8 cellular contexts compared by ENCODE assay signal in the genomic region with DNA sequence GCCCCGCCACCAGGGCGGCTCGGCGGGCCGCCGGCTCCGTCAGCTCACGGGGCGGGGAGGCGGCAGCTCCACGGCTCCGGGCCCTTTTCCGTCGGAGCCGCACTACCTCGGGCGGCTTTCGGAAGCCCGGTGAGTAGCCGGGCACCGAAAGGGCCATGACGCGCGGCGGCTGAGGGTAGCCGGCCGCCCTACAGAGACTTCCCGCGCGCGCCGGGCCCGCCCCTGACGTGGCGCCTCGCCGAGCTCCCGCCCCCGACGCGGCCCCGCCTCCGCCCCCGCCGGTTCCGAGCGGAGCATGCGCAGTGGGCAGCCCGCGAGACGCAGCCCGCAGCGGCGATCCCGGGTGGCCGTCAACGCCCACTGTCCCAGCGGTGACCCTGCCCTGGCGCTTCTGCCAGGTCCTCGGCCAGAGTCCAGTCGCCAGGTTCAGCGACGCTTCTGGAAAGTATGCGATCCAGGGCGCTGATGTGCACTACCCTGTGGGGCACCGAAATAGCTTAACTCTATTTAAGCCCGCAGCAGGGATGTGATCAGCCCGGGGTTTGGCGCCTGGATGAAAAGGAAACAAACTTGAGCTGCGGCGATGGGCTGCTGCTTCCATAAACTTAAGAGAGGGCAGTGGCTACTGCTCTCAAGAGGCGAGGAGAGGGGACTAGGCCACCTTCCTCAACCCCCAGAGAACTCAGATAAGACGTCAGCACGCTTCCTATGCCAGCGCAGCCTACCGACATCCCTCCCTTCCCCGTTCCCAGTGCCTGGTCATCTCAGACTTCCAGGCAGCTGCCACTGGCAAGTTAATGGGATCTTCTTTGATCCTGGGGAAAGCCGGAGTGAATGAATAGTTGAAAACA. TPM values are rescaled to one million over a fixed set of nuclear protein-coding genes. Genes with fewer than 3 reads are reported as not detected.
A peak's percentile ranks its signal among the peaks of the same experiment; 100 is the strongest.
DNase-seq lines count a peak whose midpoint lies in the region; FAIRE-seq and TF ChIP-seq lines count a peak whose summit lies in the region.

A gene with protein sequence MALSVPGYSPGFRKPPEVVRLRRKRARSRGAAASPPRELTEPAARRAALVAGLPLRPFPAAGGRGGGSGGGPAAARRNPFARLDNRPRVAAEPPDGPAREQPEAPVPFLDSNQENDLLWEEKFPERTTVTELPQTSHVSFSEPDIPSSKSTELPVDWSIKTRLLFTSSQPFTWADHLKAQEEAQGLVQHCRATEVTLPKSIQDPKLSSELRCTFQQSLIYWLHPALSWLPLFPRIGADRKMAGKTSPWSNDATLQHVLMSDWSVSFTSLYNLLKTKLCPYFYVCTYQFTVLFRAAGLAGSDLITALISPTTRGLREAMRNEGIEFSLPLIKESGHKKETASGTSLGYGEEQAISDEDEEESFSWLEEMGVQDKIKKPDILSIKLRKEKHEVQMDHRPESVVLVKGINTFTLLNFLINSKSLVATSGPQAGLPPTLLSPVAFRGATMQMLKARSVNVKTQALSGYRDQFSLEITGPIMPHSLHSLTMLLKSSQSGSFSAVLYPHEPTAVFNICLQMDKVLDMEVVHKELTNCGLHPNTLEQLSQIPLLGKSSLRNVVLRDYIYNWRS (minus strand): TSS at position 200 of the 851 bp plus-strand sequence. CDS start 43 bp downstream, at position 157.

- peaks cover 29% of the 10 kb centered on the region for H3K4me1 ChIP-seq in Loucy (ENCODE audit: insufficient read depth, low read length, poor library complexity, severe bottlenecking)
- peaks cover 0 to 22% (median 13%) of the 10 kb centered on the region in 4 donors for H3K4me1 ChIP-seq in stomach

- H3K4me2 ChIP-seq in Loucy (ENCODE audit: low read depth, low read length, poor library complexity, severe bottlenecking) (peak within 1 kb of the TSS; percentile 91), neural cell (ENCODE audit: low read length) (peak within 1 kb of the TSS; percentile 98)

- H3K36me3 ChIP-seq in Loucy (ENCODE audit: insufficient read depth, low read length) (no peaks in the 10 kb centered on the region), neural cell (ENCODE audit: insufficient read depth, low read length) (no peaks in the 10 kb centered on the region), stomach (peaks cover 0 to 17% (median 2%) of the 10 kb centered on the region in 4 donors)

- H4K20me1 ChIP-seq in Loucy (ENCODE audit: insufficient read depth, low read length, poor library complexity, severe bottlenecking), result peaks cover 11% of the 10 kb centered on the region
- no peaks in the 10 kb centered on the region for H4K20me1 ChIP-seq in neural cell (ENCODE audit: insufficient read depth)

- H3K79me2 ChIP-seq in Loucy (ENCODE audit: insufficient read depth, low read length), result peaks cover 39% of the 10 kb centered on the region
- H3K79me2 ChIP-seq in neural cell (replicated peaks; ENCODE audit: insufficient read depth, low read length), result peaks cover 9% of the 10 kb centered on the region

- TF ChIP-seq POLR2A in H54 (IDR thresholded peaks at IDR 0.05; ENCODE audit: low read depth, low read length) (peak; percentile 87), stomach (IDR thresholded peaks at IDR 0.05) (no peak)

- peak within 1 kb of the TSS; percentile 81 for H3K9ac ChIP-seq in Loucy (ENCODE audit: low read depth, low read length, poor library complexity, severe bottlenecking)
- peak within 1 kb of the TSS; percentile 73 for H3K9ac ChIP-seq in neural cell (ENCODE audit: low read length)

- 0 to 1% (median 0%) methylated on average over 34 to 78 of the region's 78 CpGs for WGBS in stomach, 5 donors

- H3K27me3 ChIP-seq in Loucy (ENCODE audit: insufficient read depth, low read length, poor library complexity, severe bottlenecking) (no peaks in the 10 kb centered on the region), neural cell (ENCODE audit: insufficient read depth, low read depth, low read length) (no peaks in the 10 kb centered on the region), stomach (no peaks in the 10 kb centered on the region)

- no peak for TF ChIP-seq RAD21 in neural cell (conservative IDR thresholded peaks at IDR 0.05)

- intact Hi-C loops in stomach (cut with DNase I; ENCODE audit: low total_unique reads), result no loop called here

- H3K4me3 ChIP-seq in Loucy (ENCODE audit: low read length, poor library complexity, severe bottlenecking), result peak within 1 kb of the TSS; percentile 77
- peak within 1 kb of the TSS; percentile 90 for H3K4me3 ChIP-seq in fibroblast of villous mesenchyme (ENCODE audit: low read depth, low read length)
- H3K4me3 ChIP-seq in neural cell (ENCODE audit: low read length), result peak within 1 kb of the TSS; percentile 88
- H3K4me3 ChIP-seq in stomach, result peak within 1 kb of the TSS; percentile 73 to 90 (median 84)

- H2AFZ ChIP-seq in Loucy (ENCODE audit: low read length) (peak within 1 kb of the TSS; percentile 90), neural cell (ENCODE audit: low read depth, low read length) (peak within 1 kb of the TSS; percentile 60)

- DNase-seq in G401 (ENCODE audit: low spot score), result peak; percentile 79
- peak; percentile 95 for DNase-seq in H54 (ENCODE audit: insufficient read length, low spot score)
- DNase-seq in SHP77 (lab: John Stamatoyannopoulos, UW), result peak; percentile 48 to 85
- DNase-seq in activated gamma-delta T cell (lab: John Stamatoyannopoulos, UW), result peak; percentile 81
- DNase-seq in fibroblast of villous mesenchyme (ENCODE audit: low read depth), result peak; percentile 80
- DNase-seq in stomach, result peak; percentile 89

- in situ Hi-C loops in G401 (cut with HindIII; ENCODE audit: low sequenced_read_pairs), result no loop called here

- H3K9me2 ChIP-seq in Loucy (replicated peaks; ENCODE audit: low read depth, low read length) (no peaks in the 10 kb centered on the region), neural cell (ENCODE audit: insufficient read depth, low read length) (no peaks in the 10 kb centered on the region)

- H3K27ac ChIP-seq in neural cell (ENCODE audit: low read length) (peak within 1 kb of the TSS; percentile 47), stomach (peak within 1 kb of the TSS; percentile 89 to 96 (median 90))

- TF ChIP-seq EP300 in neural cell (conservative IDR thresholded peaks at IDR 0.05; ENCODE audit: poor library complexity, severe bottlenecking) (no peak), stomach (IDR thresholded peaks at IDR 0.05) (no peak)

- TF ChIP-seq CTCF in Loucy (conservative IDR thresholded peaks at IDR 0.05; ENCODE audit: low read length), result no peak
- TF ChIP-seq CTCF in fibroblast of villous mesenchyme (IDR thresholded peaks at IDR 0.05; ENCODE audit: insufficient read depth, low read depth, low read length), result no peak
- TF ChIP-seq CTCF in neural cell (IDR thresholded peaks at IDR 0.05; ENCODE audit: poor library complexity, severe bottlenecking), result peak; percentile 53
- no peak for TF ChIP-seq CTCF in stomach (IDR thresholded peaks at IDR 0.05)

- no peak for FAIRE-seq in H54 (lab: Jason Lieb, UNC)

- H3F3A ChIP-seq in Loucy (ENCODE audit: low read depth) (no peaks in the 10 kb centered on the region), neural cell (ENCODE audit: insufficient read depth, low read length, poor library complexity, severe bottlenecking) (peaks cover 9% of the 10 kb centered on the region)

- H3K9me3 ChIP-seq in Loucy (ENCODE audit: insufficient read depth, low read depth, low read length) (no peaks in the 10 kb centered on the region), neural cell (ENCODE audit: low read length) (no peaks in the 10 kb centered on the region), stomach (no peaks in the 10 kb centered on the region)

TF ChIP-seq in neural cell, 6 proteins besides CTCF, POLR2A, EP300 and RAD21:
- TF ChIP-seq POLR2AphosphoS5 (IDR thresholded peaks at IDR 0.05) (peak; percentile 52), TAF1 (IDR thresholded peaks at IDR 0.05; ENCODE audit: low read depth) (no peak), EZH2 (IDR thresholded peaks at IDR 0.05; ENCODE audit: borderline replicate concordance, insufficient read depth, low read length, poor library complexity, severe bottlenecking) (no peak), MXI1 (conservative IDR thresholded peaks at IDR 0.05; ENCODE audit: poor library complexity, severe bottlenecking) (peak; percentile 66), SMC3 (conservative IDR thresholded peaks at IDR 0.05; ENCODE audit: poor library complexity) (no peak)
- TF ChIP-seq, protein P1, sequence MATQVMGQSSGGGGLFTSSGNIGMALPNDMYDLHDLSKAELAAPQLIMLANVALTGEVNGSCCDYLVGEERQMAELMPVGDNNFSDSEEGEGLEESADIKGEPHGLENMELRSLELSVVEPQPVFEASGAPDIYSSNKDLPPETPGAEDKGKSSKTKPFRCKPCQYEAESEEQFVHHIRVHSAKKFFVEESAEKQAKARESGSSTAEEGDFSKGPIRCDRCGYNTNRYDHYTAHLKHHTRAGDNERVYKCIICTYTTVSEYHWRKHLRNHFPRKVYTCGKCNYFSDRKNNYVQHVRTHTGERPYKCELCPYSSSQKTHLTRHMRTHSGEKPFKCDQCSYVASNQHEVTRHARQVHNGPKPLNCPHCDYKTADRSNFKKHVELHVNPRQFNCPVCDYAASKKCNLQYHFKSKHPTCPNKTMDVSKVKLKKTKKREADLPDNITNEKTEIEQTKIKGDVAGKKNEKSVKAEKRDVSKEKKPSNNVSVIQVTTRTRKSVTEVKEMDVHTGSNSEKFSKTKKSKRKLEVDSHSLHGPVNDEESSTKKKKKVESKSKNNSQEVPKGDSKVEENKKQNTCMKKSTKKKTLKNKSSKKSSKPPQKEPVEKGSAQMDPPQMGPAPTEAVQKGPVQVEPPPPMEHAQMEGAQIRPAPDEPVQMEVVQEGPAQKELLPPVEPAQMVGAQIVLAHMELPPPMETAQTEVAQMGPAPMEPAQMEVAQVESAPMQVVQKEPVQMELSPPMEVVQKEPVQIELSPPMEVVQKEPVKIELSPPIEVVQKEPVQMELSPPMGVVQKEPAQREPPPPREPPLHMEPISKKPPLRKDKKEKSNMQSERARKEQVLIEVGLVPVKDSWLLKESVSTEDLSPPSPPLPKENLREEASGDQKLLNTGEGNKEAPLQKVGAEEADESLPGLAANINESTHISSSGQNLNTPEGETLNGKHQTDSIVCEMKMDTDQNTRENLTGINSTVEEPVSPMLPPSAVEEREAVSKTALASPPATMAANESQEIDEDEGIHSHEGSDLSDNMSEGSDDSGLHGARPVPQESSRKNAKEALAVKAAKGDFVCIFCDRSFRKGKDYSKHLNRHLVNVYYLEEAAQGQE (IDR thresholded peaks at IDR 0.05; ENCODE audit: borderline replicate concordance), result no peak

RNA-seq across cellular contexts. Expression of the gene that starts here (rescaled TPM):
- 31.8 and 52.2 TPM in 2 replicates for total RNA-seq in G401 (2014; rRNA removed; shearing (Covaris generic))
- total RNA-seq in fibroblast of villous mesenchyme (26.7 and 38.0 TPM in 2 replicates), stomach (10 to 100 TPM in 3 of 5 donors, 1 to 10 TPM in 1, under 1 TPM in 1; 0.58 to 72.4 (median 19.1) TPM)
- polyA plus RNA-seq in neural cell (46.2 and 56.6 TPM in 2 replicates), stomach (10 to 100 TPM in 1 of 3 donors, 1 to 10 TPM in 2; 5.9 to 13.1 (median 6.3) TPM)
- 22.9 and 23.6 TPM in 2 replicates for polyA minus RNA-seq in neural cell

Comparison
In these comparisons a context has a peak if more than half of its experiments do, and no peak if none do; other contexts are left out.
1. Peak in every context shown above with its lines: DNase-seq, H3K4me3 ChIP-seq and H3K27ac ChIP-seq.